Comparison of ENCODE assay signal across 9 cellular contexts in the genomic region with DNA sequence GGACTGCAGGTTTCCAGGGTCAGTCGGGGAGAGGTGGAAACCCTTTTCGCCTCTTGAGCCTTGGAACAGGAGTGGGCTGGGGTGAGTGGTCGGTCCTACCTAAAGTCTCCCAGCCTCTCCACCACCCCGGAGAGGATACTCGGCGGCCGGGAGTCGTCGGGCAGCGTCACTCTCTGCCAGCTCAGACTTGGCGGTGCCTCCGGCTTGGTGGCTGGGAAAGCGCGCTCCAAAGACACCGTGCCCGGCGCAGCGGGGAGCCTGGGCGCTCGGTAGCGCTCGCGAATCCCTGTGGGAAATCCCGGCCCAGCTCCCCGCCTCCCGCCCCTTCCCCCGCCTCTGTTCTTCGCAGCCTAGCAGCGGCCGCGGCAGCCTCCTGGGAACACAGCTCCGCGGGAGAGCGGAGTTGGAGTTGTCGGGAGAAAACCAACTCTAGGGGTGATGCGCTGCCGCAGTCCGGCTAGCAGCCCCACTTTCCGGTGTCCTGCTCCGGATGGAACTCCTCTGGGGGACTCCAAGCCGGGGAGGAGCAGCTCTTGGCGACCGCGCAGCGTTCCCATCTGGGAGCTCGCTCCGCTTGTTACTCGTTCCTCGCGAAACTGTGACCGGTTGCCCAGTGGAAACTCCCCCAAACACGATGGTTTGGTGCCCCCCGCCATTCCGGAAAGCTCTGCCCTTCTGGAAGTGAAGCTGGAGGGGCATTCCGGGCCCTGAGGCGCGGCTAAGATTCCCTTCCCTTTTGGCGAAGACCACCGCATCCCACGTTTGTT. TPM values are rescaled to one million over a fixed set of nuclear protein-coding genes. Genes with fewer than 3 reads are reported as not detected.
DNase-seq lines count a peak whose midpoint lies in the region; ATAC-seq and TF ChIP-seq lines count a peak whose summit lies in the region.
"Had no signal": no experiment of that assay in that cellular context is flagged by ENCODE, and none has a peak within 500 bp of the region (broad histone marks: within the 10 kb centered on the region; RNA-seq: fewer than 3 reads in every experiment).

No MANE protein-coding gene starts in this region.

- H3K27me3 ChIP-seq in testis, result no peaks in the 10 kb centered on the region
- H3K27me3 ChIP-seq in CD8-positive, alpha-beta memory T cell (ENCODE audit: insufficient read depth, low read length, poor library complexity, severe bottlenecking), result peaks cover 3% of the 10 kb centered on the region

- H3K9me3 Mint-ChIP-seq in activated CD4-positive, alpha-beta T cell treated with anti-CD3 and anti-CD28 coated beads for 36 hours (ENCODE audit: low read depth), result no peaks in the 10 kb centered on the region
- H3K9me3 Mint-ChIP-seq in CD8-positive, alpha-beta memory T cell, result peaks cover 0 to 2% (median 0%) of the 10 kb centered on the region in 5 donors

- POLR2A ChIA-PET in activated CD4-positive, alpha-beta T cell treated with anti-CD3 and anti-CD28 coated beads for 36 hours (lab: Charles Lee), result no interaction called here
- POLR2A ChIA-PET in CD8-positive, alpha-beta memory T cell (lab: Charles Lee), result no interaction called here

- CTCF ChIA-PET in activated CD4-positive, alpha-beta T cell treated with anti-CD3 and anti-CD28 coated beads for 36 hours (lab: Charles Lee), result interaction anchor here (0.6 to 1.5 kb wide), 5 partner anchors 41 to 1512 kb away, joined by 3 to 4 read pairs (median 4); no protein-coding TSS in a partner anchor
- CTCF ChIA-PET in CD8-positive, alpha-beta memory T cell (lab: Charles Lee), result no interaction called here

- H3K27ac Mint-ChIP-seq in activated CD4-positive, alpha-beta T cell treated with anti-CD3 and anti-CD28 coated beads for 36 hours, result no peak overlapping the region
- H3K27ac Mint-ChIP-seq in CD8-positive, alpha-beta memory T cell, result no peak overlapping the region

- no peak for ATAC-seq in activated CD4-positive, alpha-beta T cell treated with anti-CD3 and anti-CD28 coated beads for 36 hours
- ATAC-seq in SK-N-SH treated with all-trans-retinoic acid at 6 μM for 48 hours, result peak; percentile 29

- peaks cover 47% of the 10 kb centered on the region for H3K27me3 Mint-ChIP-seq in activated CD4-positive, alpha-beta T cell treated with anti-CD3 and anti-CD28 coated beads for 36 hours
- peaks cover 25 to 40% of the 10 kb centered on the region in 2 donors for H3K27me3 Mint-ChIP-seq in CD8-positive, alpha-beta memory T cell

- TF ChIP-seq POLR2A in testis (IDR thresholded peaks at IDR 0.05), result no peak

- H3K9me3 ChIP-seq in testis, result no peaks in the 10 kb centered on the region
- no peaks in the 10 kb centered on the region for H3K9me3 ChIP-seq in CD8-positive, alpha-beta memory T cell (ENCODE audit: low read length)

- H3K4me3 ChIP-seq in testis, result peak overlapping the region; percentile 54 to 66
- no peak overlapping the region for H3K4me3 ChIP-seq in CD8-positive, alpha-beta memory T cell (ENCODE audit: low read length)

- H3K36me3 Mint-ChIP-seq in activated CD4-positive, alpha-beta T cell treated with anti-CD3 and anti-CD28 coated beads for 36 hours (ENCODE audit: low read depth), result no peaks in the 10 kb centered on the region
- H3K36me3 Mint-ChIP-seq in CD8-positive, alpha-beta memory T cell, result no peaks in the 10 kb centered on the region

- peaks cover 7% of the 10 kb centered on the region for H3K4me1 Mint-ChIP-seq in activated CD4-positive, alpha-beta T cell treated with anti-CD3 and anti-CD28 coated beads for 36 hours
- H3K4me1 Mint-ChIP-seq in CD8-positive, alpha-beta memory T cell, result peaks cover 10 to 14% (median 10%) of the 10 kb centered on the region in 3 donors

- intact Hi-C loops in activated CD4-positive, alpha-beta T cell treated with anti-CD3 and anti-CD28 coated beads for 36 hours (cut with DNase I, micrococcal nuclease), result loop anchor here in 1 of 2 experiments (5.0 kb wide), 1 partner anchor 1246 kb away; no protein-coding TSS in a partner anchor
- intact Hi-C loops in testis (cut with DNase I; ENCODE audit: low total_unique reads), result loop anchor here (10.0 kb wide), 2 partner anchors 708 to 1098 kb away; no protein-coding TSS in a partner anchor

- peaks cover 21% of the 10 kb centered on the region for H3K4me1 ChIP-seq in testis
- no peaks in the 10 kb centered on the region for H3K4me1 ChIP-seq in CD8-positive, alpha-beta memory T cell (ENCODE audit: insufficient read depth, low read length)

- H3K36me3 ChIP-seq in testis (ENCODE audit: low read depth, missing control alignments), result no peaks in the 10 kb centered on the region
- H3K36me3 ChIP-seq in CD8-positive, alpha-beta memory T cell (ENCODE audit: insufficient read depth, low read length), result no peaks in the 10 kb centered on the region

- WGBS in testis, 2 donors, result 1% methylated on average over 60 of the region's 60 CpGs; no CpG with 5 or more reads in 1 of the 2 donors

- TF ChIP-seq CTCF in testis (IDR thresholded peaks at IDR 0.05), result no peak

- peak; percentile 21 for DNase-seq in activated CD4-positive, alpha-beta T cell treated with anti-CD3 and anti-CD28 coated beads for 36 hours
- no peak for DNase-seq in activated CD4-positive, alpha-beta T cell treated with anti-CD3 and anti-CD28 coated beads, Interleukin-2, amount 50 U/mL, for 4 hours
- DNase-seq in iPS-NIHi11 (ENCODE audit: low spot score) (peak; percentile 13), testis (peak; percentile 41), cerebellar cortex (ENCODE audit: low spot score) (no peak), activated gamma-delta T cell (lab: John Stamatoyannopoulos, UW) (no peak)
- no peak for DNase-seq in CD8-positive, alpha-beta memory T cell

- H3K27ac ChIP-seq in testis, result peak overlapping the region; percentile 0 to 56
- no peak overlapping the region for H3K27ac ChIP-seq in CD8-positive, alpha-beta memory T cell (ENCODE audit: low read depth, low read length)
- H3K27ac ChIP-seq: VCaP had no signal

- peak overlapping the region; percentile 9 for H3K4me3 Mint-ChIP-seq in activated CD4-positive, alpha-beta T cell treated with anti-CD3 and anti-CD28 coated beads for 36 hours
- peak overlapping the region in 3 of 7 donors; percentile 40 to 62 (median 58) for H3K4me3 Mint-ChIP-seq in CD8-positive, alpha-beta memory T cell

TF ChIP-seq in SK-N-SH treated with all-trans-retinoic acid at 6 μM for 48 hours, 23 proteins besides CTCF, POLR2A, EP300 and RAD21:
- TF ChIP-seq, protein P1, sequence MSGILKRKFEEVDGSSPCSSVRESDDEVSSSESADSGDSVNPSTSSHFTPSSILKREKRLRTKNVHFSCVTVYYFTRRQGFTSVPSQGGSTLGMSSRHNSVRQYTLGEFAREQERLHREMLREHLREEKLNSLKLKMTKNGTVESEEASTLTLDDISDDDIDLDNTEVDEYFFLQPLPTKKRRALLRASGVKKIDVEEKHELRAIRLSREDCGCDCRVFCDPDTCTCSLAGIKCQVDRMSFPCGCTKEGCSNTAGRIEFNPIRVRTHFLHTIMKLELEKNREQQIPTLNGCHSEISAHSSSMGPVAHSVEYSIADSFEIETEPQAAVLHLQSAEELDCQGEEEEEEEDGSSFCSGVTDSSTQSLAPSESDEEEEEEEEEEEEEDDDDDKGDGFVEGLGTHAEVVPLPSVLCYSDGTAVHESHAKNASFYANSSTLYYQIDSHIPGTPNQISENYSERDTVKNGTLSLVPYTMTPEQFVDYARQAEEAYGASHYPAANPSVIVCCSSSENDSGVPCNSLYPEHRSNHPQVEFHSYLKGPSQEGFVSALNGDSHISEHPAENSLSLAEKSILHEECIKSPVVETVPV (CRISPR knock-in tag; IDR thresholded peaks at IDR 0.05), result no peak
- TF ChIP-seq GLIS3 (CRISPR knock-in tag; IDR thresholded peaks at IDR 0.05), result no peak
- TF ChIP-seq PPARA (CRISPR knock-in tag; IDR thresholded peaks at IDR 0.05; ENCODE audit: borderline replicate concordance), result no peak
- no peak for TF ChIP-seq SNAI2 (CRISPR knock-in tag; IDR thresholded peaks at IDR 0.05)
- no peak for TF ChIP-seq ZNF565 (CRISPR knock-in tag; conservative IDR thresholded peaks at IDR 0.05; ENCODE audit: low read depth)
- TF ChIP-seq ARNTL (CRISPR knock-in tag; IDR thresholded peaks at IDR 0.05; ENCODE audit: borderline replicate concordance, low read depth), result no peak
- TF ChIP-seq ZFP30 (CRISPR knock-in tag; IDR thresholded peaks at IDR 0.05), result no peak
- TF ChIP-seq BACH2 (CRISPR knock-in tag; IDR thresholded peaks at IDR 0.05; ENCODE audit: borderline replicate concordance), result no peak
- no peak for TF ChIP-seq TCF4 (CRISPR knock-in tag; IDR thresholded peaks at IDR 0.05; ENCODE audit: borderline replicate concordance)
- TF ChIP-seq ZNF8 (CRISPR knock-in tag; IDR thresholded peaks at IDR 0.05), result no peak
- no peak for TF ChIP-seq POU6F1 (CRISPR knock-in tag; IDR thresholded peaks at IDR 0.05; ENCODE audit: borderline replicate concordance, low read depth)
- TF ChIP-seq TOX (CRISPR knock-in tag; IDR thresholded peaks at IDR 0.05; ENCODE audit: borderline replicate concordance), result no peak
- no peak for TF ChIP-seq RARB (CRISPR knock-in tag; IDR thresholded peaks at IDR 0.05)
- TF ChIP-seq ESRRG (CRISPR knock-in tag; IDR thresholded peaks at IDR 0.05), result no peak
- no peak for TF ChIP-seq CSDC2 (CRISPR knock-in tag; IDR thresholded peaks at IDR 0.05)
- TF ChIP-seq ZFP3 (CRISPR knock-in tag; IDR thresholded peaks at IDR 0.05), result no peak

RNA-seq across cellular contexts. Expression of gene EPHB1, which starts 1.4 kb away (rescaled TPM):
- under 1 TPM; 0.60 to 0.98 TPM for total RNA-seq in activated CD4-positive, alpha-beta T cell treated with anti-CD3 and anti-CD28 coated beads for 36 hours
- 10 to 100 TPM; 31.3 to 37.1 TPM for total RNA-seq in testis
- polyA plus RNA-seq in testis (ENCODE audit: insufficient read depth, low read depth, low replicate concordance), result 20.8 TPM
- total RNA-seq in CD8-positive, alpha-beta memory T cell, result not detected
- polyA plus RNA-seq in CD8-positive, alpha-beta memory T cell, result 0.10 TPM

Comparison
In these comparisons a context has a peak if more than half of its experiments do, and no peak if none do; other contexts are left out.
1. DNase-seq: peak in activated CD4-positive, alpha-beta T cell treated with anti-CD3 and anti-CD28 coated beads for 36 hours (single experiment), iPS-NIHi11 (single experiment) and testis (single experiment); none in activated CD4-positive, alpha-beta T cell treated with anti-CD3 and anti-CD28 coated beads, Interleukin-2, amount 50 U/mL, for 4 hours (0 of 2), cerebellar cortex (single experiment), CD8-positive, alpha-beta memory T cell (0 of 5) and activated gamma-delta T cell (single experiment).
2. RNA of gene EPHB1, which starts 1.4 kb away (total RNA-seq): 31.3 to 37.1 TPM in testis; 0.60 to 0.98 TPM in activated CD4-positive, alpha-beta T cell treated with anti-CD3 and anti-CD28 coated beads for 36 hours and not detected in CD8-positive, alpha-beta memory T cell; every median in the first group is over 10 times any median in the second.